ENCODE assay signal across 17 cellular contexts in genomic region chr2:1989216-1989615, GRCh38.
DNase-seq lines count a peak whose midpoint lies in the region; ATAC-seq and TF ChIP-seq lines count a peak whose summit lies in the region.
"Had no signal": no experiment of that assay in that cellular context is flagged by ENCODE, and none has a peak within 500 bp of the region (broad histone marks: within the 10 kb centered on the region; RNA-seq: fewer than 3 reads in every experiment).

No MANE protein-coding gene starts in this region.

- peaks cover 8 to 34% (median 14%) of the 10 kb centered on the region in 5 donors for H3K27me3 Mint-ChIP-seq in naive thymus-derived CD8-positive, alpha-beta T cell

- H3K27me3 ChIP-seq in dorsolateral prefrontal cortex (no peaks in the 10 kb centered on the region), lung (ENCODE audit: control insufficient read depth, insufficient read depth) (no peaks in the 10 kb centered on the region), upper lobe of right lung (peaks cover 3% of the 10 kb centered on the region)

- H3K27ac Mint-ChIP-seq in naive thymus-derived CD8-positive, alpha-beta T cell: no peak overlapping the region

- H3K27ac ChIP-seq in dorsolateral prefrontal cortex (peak overlapping the region in 47 of 59 donors; percentile 1 to 94 (median 67)), lung (ENCODE audit: low read depth in 1 of 2, low read length in 1 of 2) (no peak overlapping the region), upper lobe of right lung (no peak overlapping the region)
- H3K27ac ChIP-seq: GM23248 had no signal

- no peaks in the 10 kb centered on the region for H3K36me3 Mint-ChIP-seq in naive thymus-derived CD8-positive, alpha-beta T cell

- H3K36me3 ChIP-seq in lung (ENCODE audit: control insufficient read depth in 2 of 2, insufficient read depth in 2 of 2, low read length in 2 of 2): no peaks in the 10 kb centered on the region
- H3K36me3 ChIP-seq in upper lobe of right lung: no peaks in the 10 kb centered on the region

- intact Hi-C loops in dorsolateral prefrontal cortex (cut with DNase I) (loop anchor here in 1 of 2 donors (2.0 kb wide), 1 partner anchor 26 kb away; no protein-coding TSS in a partner anchor), upper lobe of right lung (cut with DNase I) (no loop called here)

- H3K9me3 Mint-ChIP-seq in naive thymus-derived CD8-positive, alpha-beta T cell: peaks cover 0 to 8% (median 3%) of the 10 kb centered on the region in 9 donors

- H3K4me3 Mint-ChIP-seq in naive thymus-derived CD8-positive, alpha-beta T cell: no peak overlapping the region

- DNase-seq in LNCaP clone FGC (ENCODE audit: low read depth): peak; percentile 68
- peak in 1 of 10 donors; percentile 55 for DNase-seq in dorsolateral prefrontal cortex
- DNase-seq in lung (ENCODE audit: low spot score): no peak
- no peak for DNase-seq in upper lobe of right lung
- no peak for DNase-seq in NOMO-1 treated with dmso at 0.1 percent for 144 hours (lab: John Stamatoyannopoulos, UW; ENCODE audit: unreplicated experiment)
- no peak for DNase-seq in naive thymus-derived CD8-positive, alpha-beta T cell
- DNase-seq: ACHN, GM23248, IMR-90, NCI-H1048, NCI-H146, NCI-H2081 treated with DMSO at 0.1 percent for 48 hours, NCI-H748 treated with DMSO at 0.1 percent for 48 hours, SHP77 treated with DMSO at 0.1 percent for 48 hours, SK-N-SH had no signal

- H3K4me1 ChIP-seq in lung (ENCODE audit: control insufficient read depth in 2 of 2, insufficient read depth in 2 of 2, low read length in 2 of 2): no peaks in the 10 kb centered on the region
- H3K4me1 ChIP-seq in upper lobe of right lung: no peaks in the 10 kb centered on the region

- POLR2A ChIA-PET in naive thymus-derived CD8-positive, alpha-beta T cell (lab: Charles Lee): no interaction called here

- 62 to 65% methylated on average over 6 of the region's 6 CpGs for WGBS in lung, 2 donors

- TF ChIP-seq CTCF in LNCaP clone FGC (IDR thresholded peaks at IDR 0.05; ENCODE audit: control insufficient read depth, extremely low read depth, insufficient read depth) (no peak), dorsolateral prefrontal cortex (IDR thresholded peaks at IDR 0.05 in 54 of 56, conservative IDR thresholded peaks at IDR 0.05 in 2 of 56; ENCODE audit: low read depth in 1 of 56, partially characterized antibody in 56 of 56) (no peak), lung (IDR thresholded peaks at IDR 0.05; ENCODE audit: control extremely low read depth, extremely low read depth) (no peak), upper lobe of right lung (IDR thresholded peaks at IDR 0.05) (no peak)

- peaks cover 9 to 18% (median 14%) of the 10 kb centered on the region in 4 donors for H3K4me1 Mint-ChIP-seq in naive thymus-derived CD8-positive, alpha-beta T cell

- H3K9me3 ChIP-seq in lung (ENCODE audit: control insufficient read depth in 2 of 2, insufficient read depth in 1 of 2, low read length in 1 of 2): peaks cover 0 to 8% of the 10 kb centered on the region in 2 donors
- no peaks in the 10 kb centered on the region for H3K9me3 ChIP-seq in upper lobe of right lung
- H3K9me3 ChIP-seq: SK-N-SH had no signal

- H3K4me3 ChIP-seq in LNCaP clone FGC (ENCODE audit: low read depth, low read length): no peak overlapping the region
- H3K4me3 ChIP-seq in dorsolateral prefrontal cortex: no peak overlapping the region
- H3K4me3 ChIP-seq in lung: no peak overlapping the region
- no peak overlapping the region for H3K4me3 ChIP-seq in upper lobe of right lung
- H3K4me3 ChIP-seq: GM23248 had no signal

- ATAC-seq in lung (ENCODE audit: insufficient read depth, low FRiP score) (peak; percentile 24), upper lobe of right lung (peak; percentile 64), HG03469 (IDR thresholded peaks at IDR 0.05; ENCODE audit: unreplicated experiment) (no peak)
- ATAC-seq in naive thymus-derived CD8-positive, alpha-beta T cell: no peak
- ATAC-seq: HCT116 had no signal

Comparison
In these comparisons a context has a peak if more than half of its experiments do, and no peak if none do; other contexts are left out.
1. H3K27ac ChIP-seq: peak in dorsolateral prefrontal cortex (47 of 59); none in lung (0 of 2) and upper lobe of right lung (single experiment).
2. ATAC-seq: peak in lung (single experiment) and upper lobe of right lung (single experiment); none in HG03469 (single experiment) and naive thymus-derived CD8-positive, alpha-beta T cell (0 of 2).